In genomic region chr11:71451596-71452353, GRCh38 we compare ENCODE assay signal across 8 cellular contexts. TPM values are rescaled to one million over a fixed set of nuclear protein-coding genes. Genes with fewer than 3 reads are reported as not detected.
DNase-seq lines count a peak whose midpoint lies in the region; ATAC-seq lines count a peak whose summit lies in the region.

No MANE protein-coding gene starts in this region.

- H3K4me3 Mint-ChIP-seq in effector memory CD8-positive, alpha-beta T cell, result peak overlapping the region; percentile 87 to 91
- peak overlapping the region; percentile 80 to 98 (median 90) for H3K4me3 Mint-ChIP-seq in naive thymus-derived CD8-positive, alpha-beta T cell

- in situ Hi-C loops in KBM-7 (cut with MboI; ENCODE audit: low pct_unique_long_range_greater_than_20kb, low sequenced_read_pairs), result no loop called here

- no peaks in the 10 kb centered on the region for H3K9me3 Mint-ChIP-seq in effector memory CD8-positive, alpha-beta T cell
- no peaks in the 10 kb centered on the region for H3K9me3 Mint-ChIP-seq in naive thymus-derived CD8-positive, alpha-beta T cell

- POLR2A ChIA-PET in naive thymus-derived CD8-positive, alpha-beta T cell (lab: Charles Lee), result interaction anchor here (1.3 kb wide), 1 partner anchor 335 kb away, joined by 3 read pairs; no protein-coding TSS in a partner anchor

- H3K36me3 Mint-ChIP-seq in effector memory CD8-positive, alpha-beta T cell (ENCODE audit: insufficient read depth), result peaks cover 40% of the 10 kb centered on the region
- peaks cover 2 to 21% (median 5%) of the 10 kb centered on the region in 3 donors for H3K36me3 Mint-ChIP-seq in naive thymus-derived CD8-positive, alpha-beta T cell

- no peak for ATAC-seq in effector memory CD8-positive, alpha-beta T cell (replicated peaks)
- ATAC-seq in naive thymus-derived CD8-positive, alpha-beta T cell, result no peak
- ATAC-seq in GM18870 (IDR thresholded peaks at IDR 0.05; ENCODE audit: unreplicated experiment) (no peak), GM21717 (IDR thresholded peaks at IDR 0.05; ENCODE audit: unreplicated experiment) (no peak)

- H3K27me3 Mint-ChIP-seq in effector memory CD8-positive, alpha-beta T cell, result no peaks in the 10 kb centered on the region
- H3K27me3 Mint-ChIP-seq in naive thymus-derived CD8-positive, alpha-beta T cell, result no peaks in the 10 kb centered on the region

- peak overlapping the region; percentile 85 to 86 for H3K27ac Mint-ChIP-seq in effector memory CD8-positive, alpha-beta T cell
- peak overlapping the region; percentile 58 to 99 (median 96) for H3K27ac Mint-ChIP-seq in naive thymus-derived CD8-positive, alpha-beta T cell

- peak; percentile 41 for DNase-seq in NCI-H2029 (lab: John Stamatoyannopoulos, UW)
- no peak for DNase-seq in NCI-H2029 treated with DMSO at 0.1 percent for 48 hours (lab: John Stamatoyannopoulos, UW)
- peak; percentile 4 for DNase-seq in RKO (ENCODE audit: low spot score)
- DNase-seq in effector memory CD8-positive, alpha-beta T cell, result peak in 1 of 3 experiments; percentile 5
- DNase-seq in naive thymus-derived CD8-positive, alpha-beta T cell, result peak in 2 of 10 donors; percentile 7 to 14
- DNase-seq in KBM-7, result no peak

- H3K4me1 Mint-ChIP-seq in effector memory CD8-positive, alpha-beta T cell (ENCODE audit: low read depth in 2 of 2), result peaks cover 56 to 61% of the 10 kb centered on the region in 2 donors
- peaks cover 25 to 78% (median 71%) of the 10 kb centered on the region in 4 donors for H3K4me1 Mint-ChIP-seq in naive thymus-derived CD8-positive, alpha-beta T cell

RNA-seq across cellular contexts. Expression of gene NADSYN1, which starts 1.2 kb away (rescaled TPM):
- total RNA-seq in naive thymus-derived CD8-positive, alpha-beta T cell, result 100 to 1,000 TPM; 188 to 197 TPM
- 10 to 100 TPM; 24.0 to 29.1 (median 25.9) TPM for polyA plus RNA-seq in naive thymus-derived CD8-positive, alpha-beta T cell

RNA-seq across cellular contexts. Expression of gene DHCR7, which starts 3.6 kb away (rescaled TPM):
- 10 to 100 TPM; 17.1 to 17.4 TPM for total RNA-seq in naive thymus-derived CD8-positive, alpha-beta T cell
- polyA plus RNA-seq in naive thymus-derived CD8-positive, alpha-beta T cell, result 10 to 100 TPM; 18.6 to 22.1 (median 18.7) TPM

Comparison
In these comparisons a context has a peak if more than half of its experiments do, and no peak if none do; other contexts are left out.
1. DNase-seq: peak in NCI-H2029 (single experiment) and RKO (single experiment); none in NCI-H2029 treated with DMSO at 0.1 percent for 48 hours (single experiment) and KBM-7 (single experiment).